In genomic region chr1:40722622-40723021, GRCh38 we compare ENCODE assay signal across 21 cellular contexts. TPM values are rescaled to one million over a fixed set of nuclear protein-coding genes. Genes with fewer than 3 reads are reported as not detected.
DNase-seq lines count a peak whose midpoint lies in the region; ATAC-seq and TF ChIP-seq lines count a peak whose summit lies in the region.
"Had no signal": no experiment of that assay in that cellular context is flagged by ENCODE, and none has a peak within 500 bp of the region (broad histone marks: within the 10 kb centered on the region; RNA-seq: fewer than 3 reads in every experiment).

No MANE protein-coding gene starts in this region.

- peak; percentile 35 to 50 for ATAC-seq in naive B cell (ENCODE audit: low read depth in 2 of 2)
- ATAC-seq in GM19452 (IDR thresholded peaks at IDR 0.05; ENCODE audit: unreplicated experiment), result no peak
- no peak for ATAC-seq in HG02852 (IDR thresholded peaks at IDR 0.05; ENCODE audit: unreplicated experiment)
- ATAC-seq: activated CD8-positive, alpha-beta memory T cell treated with anti-CD3 and anti-CD28 coated beads, Interleukin-2, amount 10 ng/mL, durations not matched to agents 7 days and 5 days; left lobe of liver had no signal

- H3K9me3 Mint-ChIP-seq in CD14-positive monocyte, result peaks cover 0 to 2% (median 0%) of the 10 kb centered on the region in 7 donors
- H3K9me3 Mint-ChIP-seq in naive B cell, result no peaks in the 10 kb centered on the region
- H3K9me3 Mint-ChIP-seq: activated naive CD8-positive, alpha-beta T cell treated with anti-CD3 and anti-CD28 coated beads, Interleukin-2, amount 10 ng/mL, durations not matched to agents 7 days and 5 days; CD4-positive, alpha-beta memory T cell; neural crest cell had no signal

- peak overlapping the region; percentile 49 for H3K27ac ChIP-seq in VCaP
- H3K27ac ChIP-seq: KMS-11, RWPE1 had no signal

- DNase-seq in CD14-positive monocyte (ENCODE audit: low spot score), result no peak
- no peak for DNase-seq in GM10266 (ENCODE audit: extremely low spot score)
- DNase-seq in naive B cell, result no peak
- no peak for DNase-seq in DMS153 treated with DMSO at 0.1 percent for 48 hours (lab: John Stamatoyannopoulos, UW; ENCODE audit: unreplicated experiment)
- DNase-seq in DMS153 (lab: John Stamatoyannopoulos, UW), result no peak
- DNase-seq: activated CD8-positive, alpha-beta memory T cell treated with anti-CD3 and anti-CD28 coated beads, Interleukin-2, amount 10 ng/mL, durations not matched to agents 7 days and 5 days; activated naive CD8-positive, alpha-beta T cell treated with anti-CD3 and anti-CD28 coated beads, Interleukin-2, amount 10 ng/mL, durations not matched to agents 7 days and 5 days; CD4-positive, alpha-beta memory T cell; NCI-H1048; NCI-H2029 treated with DMSO at 0.1 percent for 48 hours; NCI-H446 treated with DMSO at 0.1 percent for 48 hours; stimulated activated CD4-positive, alpha-beta T cell treated with anti-CD3 and anti-CD28 coated beads, Interleukin-2, amount 100 ng/mL, for 24 hours; stimulated activated naive CD4-positive, alpha-beta T cell; T1000 had no signal

- intact Hi-C loops in CD14-positive monocyte (cut with micrococcal nuclease), result loop anchor here in 1 of 2 donors (5.0 kb wide), 1 partner anchor 45 kb away; no protein-coding TSS in a partner anchor

- TF ChIP-seq CTCF in CD14-positive monocyte (IDR thresholded peaks at IDR 0.05) (no peak), GM10266 (IDR thresholded peaks at IDR 0.05; ENCODE audit: control insufficient read depth, insufficient read depth, low read depth, missing control alignments) (peak; percentile 4), VCaP (conservative IDR thresholded peaks at IDR 0.05) (no peak)

- H3K27me3 Mint-ChIP-seq in CD14-positive monocyte (ENCODE audit: low read depth in 3 of 3) (no peaks in the 10 kb centered on the region), naive B cell (no peaks in the 10 kb centered on the region)
- H3K27me3 Mint-ChIP-seq: activated CD8-positive, alpha-beta memory T cell treated with anti-CD3 and anti-CD28 coated beads, Interleukin-2, amount 10 ng/mL, durations not matched to agents 7 days and 5 days; activated naive CD8-positive, alpha-beta T cell treated with anti-CD3 and anti-CD28 coated beads, Interleukin-2, amount 10 ng/mL, durations not matched to agents 7 days and 5 days; CD4-positive, alpha-beta memory T cell had no signal

- H3K27ac Mint-ChIP-seq in CD14-positive monocyte (peak overlapping the region in 5 of 7 donors; percentile 2 to 75 (median 33)), naive B cell (peak overlapping the region in 4 of 6 donors; percentile 54 to 76 (median 64))
- H3K27ac Mint-ChIP-seq: activated CD8-positive, alpha-beta memory T cell treated with anti-CD3 and anti-CD28 coated beads, Interleukin-2, amount 10 ng/mL, durations not matched to agents 7 days and 5 days; activated naive CD8-positive, alpha-beta T cell treated with anti-CD3 and anti-CD28 coated beads, Interleukin-2, amount 10 ng/mL, durations not matched to agents 7 days and 5 days had no signal

- H3K4me3 Mint-ChIP-seq in CD14-positive monocyte (no peak overlapping the region), naive B cell (no peak overlapping the region)
- H3K4me3 Mint-ChIP-seq: activated CD8-positive, alpha-beta memory T cell treated with anti-CD3 and anti-CD28 coated beads, Interleukin-2, amount 10 ng/mL, durations not matched to agents 7 days and 5 days; activated naive CD8-positive, alpha-beta T cell treated with anti-CD3 and anti-CD28 coated beads, Interleukin-2, amount 10 ng/mL, durations not matched to agents 7 days and 5 days; CD4-positive, alpha-beta memory T cell; neural crest cell had no signal

- peaks cover 19 to 26% of the 10 kb centered on the region in 2 donors for H3K36me3 Mint-ChIP-seq in CD14-positive monocyte
- H3K36me3 Mint-ChIP-seq in naive B cell, result no peaks in the 10 kb centered on the region

- peaks cover 34% of the 10 kb centered on the region for H3K4me1 Mint-ChIP-seq in CD14-positive monocyte
- H3K4me1 Mint-ChIP-seq in naive B cell, result peaks cover 47 to 74% (median 57%) of the 10 kb centered on the region in 3 donors

RNA-seq across cellular contexts. Expression of gene NFYC, which starts 31.1 kb away (rescaled TPM):
- 10 to 100 TPM; 61.2 to 68.2 TPM for polyA plus RNA-seq in CD14-positive monocyte
- polyA plus RNA-seq in naive B cell (ENCODE audit: low read depth in 6 of 6), result 10 to 100 TPM; 60.3 to 95.4 (median 73.0) TPM

RNA-seq across cellular contexts. Expression of gene RIMS3, which starts 57.1 kb away (rescaled TPM):
- under 1 TPM; 0.15 to 0.26 TPM for polyA plus RNA-seq in CD14-positive monocyte
- 1 to 10 TPM in 5 of 6 donors, under 1 TPM in 1; 0.93 to 2.9 (median 1.8) TPM for polyA plus RNA-seq in naive B cell (ENCODE audit: low read depth in 6 of 6)

Comparison
In these comparisons a context has a peak if more than half of its experiments do, and no peak if none do; other contexts are left out.
1. ATAC-seq: peak in naive B cell (2 of 2); none in GM19452 (single experiment) and HG02852 (single experiment).